In genomic region chr7:140160308-140160707, GRCh38 we compare ENCODE assay signal across 19 cellular contexts. TPM values are rescaled to one million over a fixed set of nuclear protein-coding genes. Genes with fewer than 3 reads are reported as not detected.
DNase-seq lines count a peak whose midpoint lies in the region; ATAC-seq, FAIRE-seq and TF ChIP-seq lines count a peak whose summit lies in the region.
"Had no signal": no experiment of that assay in that cellular context is flagged by ENCODE, and none has a peak within 500 bp of the region (broad histone marks: within the 10 kb centered on the region; RNA-seq: fewer than 3 reads in every experiment).

No MANE protein-coding gene starts in this region.

- H3K27ac ChIP-seq in HepG2 (ENCODE audit: extremely low read length, insufficient read depth, low read length) (no peak overlapping the region), right lobe of liver (no peak overlapping the region)
- H3K27ac ChIP-seq: brain microvascular endothelial cell, dorsolateral prefrontal cortex, pancreas, Peyer's patch had no signal

- H3K9me3 ChIP-seq in HepG2 (ENCODE audit: low read length) = no peaks in the 10 kb centered on the region
- no peaks in the 10 kb centered on the region for H3K9me3 ChIP-seq in right lobe of liver
- H3K9me3 ChIP-seq: HAP-1, pancreas, Peyer's patch had no signal

- H3K9ac ChIP-seq in HepG2 (ENCODE audit: insufficient read depth, low read depth, low read length) = no peak overlapping the region

- 91% methylated on average over 2 of the region's 2 CpGs for WGBS in HepG2 (ENCODE audit: low lambda C conversion rate)
- 60% methylated on average over 2 of the region's 2 CpGs for WGBS in right lobe of liver (ENCODE audit: insufficient coverage, low coverage, low lambda C conversion rate, missing lambda C conversion rate)

- POLR2A ChIA-PET in HepG2 (lab: Yijun Ruan, JAX) = no interaction called here

- H3K4me1 Mint-ChIP-seq in immature natural killer cell = peaks cover 51 to 82% of the 10 kb centered on the region in 2 donors
- H3K4me1 Mint-ChIP-seq in stimulated activated naive CD8-positive, alpha-beta T cell treated with anti-CD3 and anti-CD28 coated beads, Interleukin-15, amount 100 ng/mL, for 72 hours = peaks cover 82% of the 10 kb centered on the region

- no peak for TF ChIP-seq CTCF in HepG2 (CRISPR knock-in tag; IDR thresholded peaks at IDR 0.05)
- TF ChIP-seq CTCF in right lobe of liver (IDR thresholded peaks at IDR 0.05) = no peak

- peak overlapping the region in 4 of 6 donors; percentile 1 to 67 (median 34) for H3K27ac Mint-ChIP-seq in immature natural killer cell
- peak overlapping the region in 1 of 2 donors; percentile 87 for H3K27ac Mint-ChIP-seq in stimulated activated naive CD8-positive, alpha-beta T cell treated with anti-CD3 and anti-CD28 coated beads, Interleukin-15, amount 100 ng/mL, for 72 hours

- CTCF ChIA-PET in HepG2 (lab: Yijun Ruan, JAX; ENCODE audit: low intra/inter-chr PET ratio, low total read pairs) = no interaction called here

- H3K4me3 ChIP-seq in HepG2 (replicated peaks in 1 of 3; ENCODE audit: insufficient read depth in 1 of 3, low read depth in 2 of 3, low read length in 3 of 3) (no peak overlapping the region), right lobe of liver (no peak overlapping the region)
- H3K4me3 ChIP-seq: dorsolateral prefrontal cortex, HAP-1, pancreas, Peyer's patch had no signal

- in situ Hi-C loops in HepG2 (cut with HindIII; ENCODE audit: extremely low pct_ligation_motif_present, low pct_unique_long_range_greater_than_20kb) = loop anchor here (10.0 kb wide), 1 partner anchor 164 kb away; no protein-coding TSS in a partner anchor

- no peak for DNase-seq in HepG2 (ENCODE audit: low spot score)
- no peak for DNase-seq in right lobe of liver
- peak; percentile 21 for DNase-seq in SK-N-DZ (ENCODE audit: low spot score)
- DNase-seq in immature natural killer cell = no peak
- no peak for DNase-seq in stimulated activated naive CD8-positive, alpha-beta T cell treated with anti-CD3 and anti-CD28 coated beads, Interleukin-15, amount 100 ng/mL, for 72 hours
- DNase-seq in kidney tubule cell (ENCODE audit: low spot score) = no peak
- no peak for DNase-seq in medulla oblongata (ENCODE audit: extremely low spot score)
- DNase-seq: AML-193; brain microvascular endothelial cell; DMS53; dorsolateral prefrontal cortex; hippocampal formation; NCI-H510A treated with DMSO at 0.1 percent for 48 hours; pancreas; Peyer's patch; stimulated activated CD4-positive, alpha-beta T cell treated with anti-CD3 and anti-CD28 coated beads, Interleukin-12 subunit alpha, Interleukin-12 subunit beta, amount 100 ng/mL, for 4 hours had no signal

- FAIRE-seq in HepG2 (lab: Jason Lieb, UNC) = no peak
- FAIRE-seq: pancreas had no signal

- ATAC-seq in HepG2 = no peak
- ATAC-seq in right lobe of liver = no peak
- ATAC-seq in stimulated activated naive CD8-positive, alpha-beta T cell treated with anti-CD3 and anti-CD28 coated beads, Interleukin-15, amount 100 ng/mL, for 72 hours = no peak
- ATAC-seq in HG03442 (IDR thresholded peaks at IDR 0.05; ENCODE audit: unreplicated experiment) = no peak
- ATAC-seq: activated CD4-positive, CD25-positive, alpha-beta regulatory T cell treated with anti-CD3 and anti-CD28 coated beads, Interleukin-2, amount 50 U/mL, for 24 hours had no signal

- H3K27me3 Mint-ChIP-seq in immature natural killer cell (ENCODE audit: low read depth in 3 of 3) = no peaks in the 10 kb centered on the region
- H3K27me3 Mint-ChIP-seq in stimulated activated naive CD8-positive, alpha-beta T cell treated with anti-CD3 and anti-CD28 coated beads, Interleukin-15, amount 100 ng/mL, for 72 hours = no peaks in the 10 kb centered on the region

- TF ChIP-seq POLR2A in HepG2 (IDR thresholded peaks at IDR 0.05; ENCODE audit: insufficient read depth in 1 of 2, low read depth in 2 of 2, low read length in 2 of 2) (no peak), right lobe of liver (IDR thresholded peaks at IDR 0.05) (no peak)

- H3K4me2 ChIP-seq in HepG2 (ENCODE audit: low read depth, low read length) = no peak overlapping the region

- no TSS peak for BruUV-seq in HepG2 (replicated peaks; lab: Mats Ljungman, UMichigan)

- no peak overlapping the region for H2AFZ ChIP-seq in HepG2 (ENCODE audit: low read length)

- peaks cover 97% of the 10 kb centered on the region for H4K20me1 ChIP-seq in HepG2 (ENCODE audit: insufficient read depth, low read length)

- TF ChIP-seq EP300 in HepG2 (IDR thresholded peaks at IDR 0.05; ENCODE audit: low read depth in 2 of 2, low read length in 2 of 2) (no peak), HepG2 (CRISPR knock-in tag; IDR thresholded peaks at IDR 0.05; ENCODE audit: borderline replicate concordance) (no peak)

- H3K36me3 Mint-ChIP-seq in immature natural killer cell = no peaks in the 10 kb centered on the region

- no peaks in the 10 kb centered on the region for H3K9me3 Mint-ChIP-seq in immature natural killer cell
- no peaks in the 10 kb centered on the region for H3K9me3 Mint-ChIP-seq in stimulated activated naive CD8-positive, alpha-beta T cell treated with anti-CD3 and anti-CD28 coated beads, Interleukin-15, amount 100 ng/mL, for 72 hours

- intact Hi-C loops in HepG2 (cut with micrococcal nuclease; ENCODE audit: unreplicated experiment) = no loop called here
- intact Hi-C loops in right lobe of liver (cut with DNase I) = no loop called here

- no peak for TF ChIP-seq RAD21 in HepG2 (CRISPR knock-in tag; IDR thresholded peaks at IDR 0.05)

- peak overlapping the region in 1 of 5 donors; percentile 44 for H3K4me3 Mint-ChIP-seq in immature natural killer cell
- peak overlapping the region; percentile 60 for H3K4me3 Mint-ChIP-seq in stimulated activated naive CD8-positive, alpha-beta T cell treated with anti-CD3 and anti-CD28 coated beads, Interleukin-15, amount 100 ng/mL, for 72 hours

- H3K27me3 ChIP-seq in HepG2 (ENCODE audit: control insufficient read depth in 1 of 2, insufficient read depth in 2 of 2, low read length in 2 of 2) = no peaks in the 10 kb centered on the region
- H3K27me3 ChIP-seq in right lobe of liver = no peaks in the 10 kb centered on the region
- H3K27me3 ChIP-seq: brain microvascular endothelial cell, dorsolateral prefrontal cortex, pancreas, Peyer's patch had no signal

- peaks cover 67% of the 10 kb centered on the region for H3K4me1 ChIP-seq in HepG2 (ENCODE audit: insufficient read depth, low read length)
- H3K4me1 ChIP-seq in right lobe of liver = peaks cover 0 to 15% (median 6%) of the 10 kb centered on the region in 4 donors
- H3K4me1 ChIP-seq: HAP-1 had no signal

- peaks cover 94% of the 10 kb centered on the region for H3K79me2 ChIP-seq in HepG2 (ENCODE audit: insufficient read depth, low read length)

- H3K36me3 ChIP-seq in HepG2 (replicated peaks in 1 of 2; ENCODE audit: control insufficient read depth in 1 of 2, insufficient read depth in 2 of 2, low read length in 2 of 2) = peaks cover 10 to 41% of the 10 kb centered on the region in 2 experiments; a peak in 4 of 5 replicates
- no peaks in the 10 kb centered on the region for H3K36me3 ChIP-seq in right lobe of liver
- H3K36me3 ChIP-seq: brain microvascular endothelial cell, HAP-1, pancreas, Peyer's patch had no signal

TF ChIP-seq in HepG2, 621 proteins besides CTCF, POLR2A, EP300 and RAD21:
- peak; percentile 30 for TF ChIP-seq RBM22 (optimal IDR thresholded peaks at IDR 0.05; ENCODE audit: low read length)
- TF ChIP-seq ZNF552 (CRISPR knock-in tag; IDR thresholded peaks at IDR 0.05; ENCODE audit: borderline replicate concordance) = no peak

RNA-seq across cellular contexts. Expression of gene KDM7A, which starts 16.5 kb away (rescaled TPM):
- total RNA-seq in HepG2 (2016; rRNA removed; fragmentation: Illumina TruSeq; extraction: Trizol) = 10.8 and 15.0 TPM in 2 replicates
- 1.8 and 2.0 TPM in 2 replicates for total RNA-seq in HepG2 (2016; cell fraction: cytosol; rRNA removed; fragmentation: Illumina TruSeq; extraction: Trizol; ENCODE audit: low read depth)
- 10.8 and 15.2 TPM in 2 replicates for total RNA-seq in HepG2 (2016; cell fraction: insoluble cytoplasmic fraction; rRNA removed; fragmentation: Illumina TruSeq; extraction: Trizol)
- 3.6 and 4.1 TPM in 2 replicates for total RNA-seq in HepG2 (2016; cell fraction: membrane; rRNA removed; fragmentation: Illumina TruSeq; extraction: Trizol)
- 20.9 and 24.0 TPM in 2 replicates for total RNA-seq in HepG2 (2016; cell fraction: nucleus; rRNA removed; fragmentation: Illumina TruSeq; extraction: Trizol)
- 15.7 and 16.8 TPM in 2 replicates for polyA plus RNA-seq in HepG2 (2011; rRNA removed)
- polyA plus RNA-seq in HepG2 (2011; cell fraction: cytosol; rRNA removed) = 8.4 and 9.9 TPM in 2 replicates
- 61.8 and 62.8 TPM in 2 replicates for polyA plus RNA-seq in HepG2 (2011; cell fraction: nucleus; rRNA removed)
- 16.1 and 18.5 TPM in 2 replicates for polyA plus RNA-seq in HepG2 (2012)
- 0.14 and 0.46 TPM in 2 replicates for polyA plus RNA-seq in HepG2 (2016; cell fraction: cytosol; fragmentation: Illumina TruSeq; extraction: Trizol; ENCODE audit: low read depth)
- 7.0 and 7.1 TPM in 2 replicates for polyA plus RNA-seq in HepG2 (2016; cell fraction: insoluble cytoplasmic fraction; fragmentation: Illumina TruSeq; extraction: Trizol; ENCODE audit: low read depth)
- 1.5 and 1.6 TPM in 2 replicates for polyA plus RNA-seq in HepG2 (2016; cell fraction: membrane; fragmentation: Illumina TruSeq; extraction: Trizol; ENCODE audit: low read depth)
- polyA plus RNA-seq in HepG2 (2016; cell fraction: nucleus; fragmentation: Illumina TruSeq; extraction: Trizol; ENCODE audit: insufficient read depth, low read depth) = 19.4 and 21.7 TPM in 2 replicates
- polyA minus RNA-seq in HepG2 (2011; rRNA and poly(A)+ RNA removed; ENCODE audit: low replicate concordance) = 4.4 and 44.0 TPM in 2 replicates
- 30.4 and 36.9 TPM in 2 replicates for polyA minus RNA-seq in HepG2 (2011; cell fraction: cytosol; rRNA and poly(A)+ RNA removed)
- polyA minus RNA-seq in HepG2 (2011; cell fraction: nucleus; rRNA and poly(A)+ RNA removed) = 140 TPM in 2 replicates
- total RNA-seq in right lobe of liver = 10 to 100 TPM in 1 of 6 experiments, 1 to 10 TPM in 5; 3.7 to 10.7 (median 6.8) TPM
- polyA plus RNA-seq in SK-N-DZ (2014; cell fraction: cytosol; rRNA removed) = 5.6 and 6.2 TPM in 2 replicates
- 5.9 and 15.1 TPM in 2 replicates for polyA plus RNA-seq in SK-N-DZ (2014; cell fraction: nucleus; rRNA removed)
- 1 to 10 TPM; 3.0 to 4.7 (median 4.5) TPM for polyA plus RNA-seq in immature natural killer cell
